Comparison of ENCODE assay signal across 1 cellular context in the genomic region with DNA sequence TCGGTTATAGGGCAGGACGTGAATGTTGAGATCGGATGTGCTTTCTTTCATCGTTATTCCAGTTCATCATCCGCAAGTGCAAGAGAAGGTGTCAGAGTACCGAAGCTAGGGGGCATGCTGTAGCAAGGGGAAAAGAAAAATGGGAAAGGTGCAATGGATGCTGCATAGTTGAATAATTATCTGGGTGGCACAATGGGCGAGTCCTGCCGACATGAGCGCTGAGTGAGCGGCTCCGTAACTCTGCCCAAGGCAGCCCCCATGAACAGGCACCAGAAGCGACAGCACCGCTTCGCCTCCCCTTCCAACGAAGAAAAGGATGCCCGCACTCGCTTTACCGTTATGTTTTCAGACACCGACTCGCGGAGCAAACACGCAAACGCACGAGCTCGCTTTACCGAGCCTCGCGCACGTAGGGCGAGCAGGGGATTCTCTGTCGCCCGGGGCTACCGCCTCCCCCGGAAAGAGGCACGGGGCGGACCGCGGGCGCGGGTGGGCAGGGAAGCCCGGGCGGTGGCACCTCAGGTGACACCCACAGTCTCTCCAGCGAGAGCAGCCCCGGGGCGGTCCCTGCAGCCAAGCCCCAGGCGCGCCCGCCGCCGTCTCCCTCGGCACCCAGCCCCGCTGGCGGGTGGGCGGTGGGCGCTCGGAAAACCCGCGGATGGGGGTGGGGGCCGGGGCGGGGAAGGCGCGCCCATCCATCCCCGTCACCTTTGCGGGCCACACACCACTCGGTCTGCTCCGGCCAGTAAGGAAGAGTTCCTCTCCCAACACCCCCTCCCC.
TF ChIP-seq lines count a peak whose summit lies in the region.

No MANE protein-coding gene starts in this region.

TF ChIP-seq in HepG2, 621 proteins besides CTCF, POLR2A, EP300 and RAD21 (continued from another document and continues in another):
- TF ChIP-seq, protein P1, sequence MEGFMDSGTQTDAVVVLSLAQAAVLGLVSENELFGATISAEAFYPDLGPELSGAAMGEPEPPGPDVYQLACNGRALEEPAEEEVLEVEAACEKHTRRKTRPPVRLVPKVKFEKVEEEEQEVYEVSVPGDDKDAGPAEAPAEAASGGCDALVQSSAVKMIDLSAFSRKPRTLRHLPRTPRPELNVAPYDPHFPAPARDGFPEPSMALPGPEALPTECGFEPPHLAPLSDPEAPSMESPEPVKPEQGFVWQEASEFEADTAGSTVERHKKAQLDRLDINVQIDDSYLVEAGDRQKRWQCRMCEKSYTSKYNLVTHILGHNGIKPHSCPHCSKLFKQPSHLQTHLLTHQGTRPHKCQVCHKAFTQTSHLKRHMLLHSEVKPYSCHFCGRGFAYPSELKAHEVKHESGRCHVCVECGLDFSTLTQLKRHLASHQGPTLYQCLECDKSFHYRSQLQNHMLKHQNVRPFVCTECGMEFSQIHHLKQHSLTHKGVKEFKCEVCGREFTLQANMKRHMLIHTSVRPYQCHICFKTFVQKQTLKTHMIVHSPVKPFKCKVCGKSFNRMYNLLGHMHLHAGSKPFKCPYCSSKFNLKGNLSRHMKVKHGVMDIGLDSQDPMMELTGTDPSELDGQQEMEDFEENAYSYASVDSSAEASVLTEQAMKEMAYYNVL (CRISPR knock-in tag; IDR thresholded peaks at IDR 0.05; ENCODE audit: borderline replicate concordance): no peak
- no peak for TF ChIP-seq YEATS2 (CRISPR knock-in tag; IDR thresholded peaks at IDR 0.05; ENCODE audit: borderline replicate concordance)
- TF ChIP-seq, protein P2, sequence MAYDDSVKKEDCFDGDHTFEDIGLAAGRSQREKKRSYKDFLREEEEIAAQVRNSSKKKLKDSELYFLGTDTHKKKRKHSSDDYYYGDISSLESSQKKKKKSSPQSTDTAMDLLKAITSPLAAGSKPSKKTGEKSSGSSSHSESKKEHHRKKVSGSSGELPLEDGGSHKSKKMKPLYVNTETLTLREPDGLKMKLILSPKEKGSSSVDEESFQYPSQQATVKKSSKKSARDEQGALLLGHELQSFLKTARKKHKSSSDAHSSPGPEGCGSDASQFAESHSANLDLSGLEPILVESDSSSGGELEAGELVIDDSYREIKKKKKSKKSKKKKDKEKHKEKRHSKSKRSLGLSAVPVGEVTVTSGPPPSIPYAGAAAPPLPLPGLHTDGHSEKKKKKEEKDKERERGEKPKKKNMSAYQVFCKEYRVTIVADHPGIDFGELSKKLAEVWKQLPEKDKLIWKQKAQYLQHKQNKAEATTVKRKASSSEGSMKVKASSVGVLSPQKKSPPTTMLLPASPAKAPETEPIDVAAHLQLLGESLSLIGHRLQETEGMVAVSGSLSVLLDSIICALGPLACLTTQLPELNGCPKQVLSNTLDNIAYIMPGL (CRISPR knock-in tag; IDR thresholded peaks at IDR 0.05; ENCODE audit: borderline replicate concordance in 1 of 2, low read depth in 1 of 2): peak; percentile 62 to 83
- TF ChIP-seq TEAD3 (CRISPR knock-in tag; optimal IDR thresholded peaks at IDR 0.05; ENCODE audit: borderline replicate concordance): peak; percentile 66
- no peak for TF ChIP-seq ZNF883 (CRISPR knock-in tag; IDR thresholded peaks at IDR 0.05; ENCODE audit: not compliant biosample characterization)
- TF ChIP-seq, protein P3, sequence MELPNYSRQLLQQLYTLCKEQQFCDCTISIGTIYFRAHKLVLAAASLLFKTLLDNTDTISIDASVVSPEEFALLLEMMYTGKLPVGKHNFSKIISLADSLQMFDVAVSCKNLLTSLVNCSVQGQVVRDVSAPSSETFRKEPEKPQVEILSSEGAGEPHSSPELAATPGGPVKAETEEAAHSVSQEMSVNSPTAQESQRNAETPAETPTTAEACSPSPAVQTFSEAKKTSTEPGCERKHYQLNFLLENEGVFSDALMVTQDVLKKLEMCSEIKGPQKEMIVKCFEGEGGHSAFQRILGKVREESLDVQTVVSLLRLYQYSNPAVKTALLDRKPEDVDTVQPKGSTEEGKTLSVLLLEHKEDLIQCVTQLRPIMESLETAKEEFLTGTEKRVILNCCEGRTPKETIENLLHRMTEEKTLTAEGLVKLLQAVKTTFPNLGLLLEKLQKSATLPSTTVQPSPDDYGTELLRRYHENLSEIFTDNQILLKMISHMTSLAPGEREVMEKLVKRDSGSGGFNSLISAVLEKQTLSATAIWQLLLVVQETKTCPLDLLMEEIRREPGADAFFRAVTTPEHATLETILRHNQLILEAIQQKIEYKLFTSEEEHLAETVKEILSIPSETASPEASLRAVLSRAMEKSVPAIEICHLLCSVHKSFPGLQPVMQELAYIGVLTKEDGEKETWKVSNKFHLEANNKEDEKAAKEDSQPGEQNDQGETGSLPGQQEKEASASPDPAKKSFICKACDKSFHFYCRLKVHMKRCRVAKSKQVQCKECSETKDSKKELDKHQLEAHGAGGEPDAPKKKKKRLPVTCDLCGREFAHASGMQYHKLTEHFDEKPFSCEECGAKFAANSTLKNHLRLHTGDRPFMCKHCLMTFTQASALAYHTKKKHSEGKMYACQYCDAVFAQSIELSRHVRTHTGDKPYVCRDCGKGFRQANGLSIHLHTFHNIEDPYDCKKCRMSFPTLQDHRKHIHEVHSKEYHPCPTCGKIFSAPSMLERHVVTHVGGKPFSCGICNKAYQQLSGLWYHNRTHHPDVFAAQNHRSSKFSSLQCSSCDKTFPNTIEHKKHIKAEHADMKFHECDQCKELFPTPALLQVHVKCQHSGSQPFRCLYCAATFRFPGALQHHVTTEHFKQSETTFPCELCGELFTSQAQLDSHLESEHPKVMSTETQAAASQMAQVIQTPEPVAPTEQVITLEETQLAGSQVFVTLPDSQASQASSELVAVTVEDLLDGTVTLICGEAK (IDR thresholded peaks at IDR 0.05): no peak
- TF ChIP-seq, protein P3 (CRISPR knock-in tag; IDR thresholded peaks at IDR 0.05): peak; percentile 46; the same call in 1 of the 2 replicates
- TF ChIP-seq ZNF34 (CRISPR knock-in tag; IDR thresholded peaks at IDR 0.05; ENCODE audit: borderline replicate concordance): 0 out of 2 replicates have a peak, but pooled peaks have one; percentile 52
- TF ChIP-seq RBAK (CRISPR knock-in tag; IDR thresholded peaks at IDR 0.05): no peak
- no peak for TF ChIP-seq ZNF761 (CRISPR knock-in tag; conservative IDR thresholded peaks at IDR 0.05)
- peak; percentile 37 for TF ChIP-seq AGO2 (optimal IDR thresholded peaks at IDR 0.05; ENCODE audit: low read depth, low read length)
- TF ChIP-seq MIER2 (CRISPR knock-in tag; IDR thresholded peaks at IDR 0.05): peak; percentile 29; the same call in 1 of the 2 replicates
- TF ChIP-seq RBM39 (IDR thresholded peaks at IDR 0.05; ENCODE audit: low read depth, low read length, poor library complexity, severe bottlenecking): no peak
- no peak for TF ChIP-seq TCF7L2 (IDR thresholded peaks at IDR 0.05; ENCODE audit: low read depth, low read length)
- peak; percentile 69; the same call in 1 of the 2 replicates for TF ChIP-seq KMT2B (CRISPR knock-in tag; IDR thresholded peaks at IDR 0.05)
- TF ChIP-seq TBX2 (CRISPR knock-in tag; IDR thresholded peaks at IDR 0.05; ENCODE audit: borderline replicate concordance): peak; percentile 70; the same call in 1 of the 2 replicates
- TF ChIP-seq LCORL (IDR thresholded peaks at IDR 0.05): no peak; the same call in 1 of the 2 replicates
- TF ChIP-seq LCORL (CRISPR knock-in tag; IDR thresholded peaks at IDR 0.05): peak; percentile 58; the same call in 1 of the 2 replicates
- TF ChIP-seq ZNF441 (CRISPR knock-in tag; IDR thresholded peaks at IDR 0.05; ENCODE audit: borderline replicate concordance): 0 out of 2 replicates have a peak, but pooled peaks have one; percentile 28
- peak; percentile 31; the same call in 1 of the 2 replicates for TF ChIP-seq KDM2A (CRISPR knock-in tag; IDR thresholded peaks at IDR 0.05; ENCODE audit: borderline replicate concordance, low read depth)
- no peak for TF ChIP-seq HCFC1 (IDR thresholded peaks at IDR 0.05; ENCODE audit: low read depth, low read length)
- TF ChIP-seq TAF15 (IDR thresholded peaks at IDR 0.05; ENCODE audit: low read depth, low read length, poor library complexity, severe bottlenecking): no peak
- peak; percentile 60; the same call in 1 of the 2 replicates for TF ChIP-seq HDAC2 (CRISPR knock-in tag; IDR thresholded peaks at IDR 0.05)
- no peak for TF ChIP-seq ZNF333 (CRISPR knock-in tag; IDR thresholded peaks at IDR 0.05; ENCODE audit: borderline replicate concordance)
- TF ChIP-seq KDM5A (IDR thresholded peaks at IDR 0.05; ENCODE audit: borderline replicate concordance, low read length): no peak; the same call in 1 of the 2 replicates
- TF ChIP-seq SMC3 (IDR thresholded peaks at IDR 0.05; ENCODE audit: low read length): peak; percentile 68
- no peak for TF ChIP-seq ZNF17 (CRISPR knock-in tag; IDR thresholded peaks at IDR 0.05)
- TF ChIP-seq, protein P4, sequence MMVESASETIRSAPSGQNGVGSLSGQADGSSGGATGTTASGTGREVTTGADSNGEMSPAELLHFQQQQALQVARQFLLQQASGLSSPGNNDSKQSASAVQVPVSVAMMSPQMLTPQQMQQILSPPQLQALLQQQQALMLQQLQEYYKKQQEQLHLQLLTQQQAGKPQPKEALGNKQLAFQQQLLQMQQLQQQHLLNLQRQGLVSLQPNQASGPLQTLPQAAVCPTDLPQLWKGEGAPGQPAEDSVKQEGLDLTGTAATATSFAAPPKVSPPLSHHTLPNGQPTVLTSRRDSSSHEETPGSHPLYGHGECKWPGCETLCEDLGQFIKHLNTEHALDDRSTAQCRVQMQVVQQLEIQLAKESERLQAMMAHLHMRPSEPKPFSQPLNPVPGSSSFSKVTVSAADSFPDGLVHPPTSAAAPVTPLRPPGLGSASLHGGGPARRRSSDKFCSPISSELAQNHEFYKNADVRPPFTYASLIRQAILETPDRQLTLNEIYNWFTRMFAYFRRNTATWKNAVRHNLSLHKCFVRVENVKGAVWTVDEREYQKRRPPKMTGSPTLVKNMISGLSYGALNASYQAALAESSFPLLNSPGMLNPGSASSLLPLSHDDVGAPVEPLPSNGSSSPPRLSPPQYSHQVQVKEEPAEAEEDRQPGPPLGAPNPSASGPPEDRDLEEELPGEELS (CRISPR knock-in tag; IDR thresholded peaks at IDR 0.05): 0 out of 2 replicates have a peak, but pooled peaks have one; percentile 28
- TF ChIP-seq EED (CRISPR knock-in tag; IDR thresholded peaks at IDR 0.05): no peak
- TF ChIP-seq, protein P5, sequence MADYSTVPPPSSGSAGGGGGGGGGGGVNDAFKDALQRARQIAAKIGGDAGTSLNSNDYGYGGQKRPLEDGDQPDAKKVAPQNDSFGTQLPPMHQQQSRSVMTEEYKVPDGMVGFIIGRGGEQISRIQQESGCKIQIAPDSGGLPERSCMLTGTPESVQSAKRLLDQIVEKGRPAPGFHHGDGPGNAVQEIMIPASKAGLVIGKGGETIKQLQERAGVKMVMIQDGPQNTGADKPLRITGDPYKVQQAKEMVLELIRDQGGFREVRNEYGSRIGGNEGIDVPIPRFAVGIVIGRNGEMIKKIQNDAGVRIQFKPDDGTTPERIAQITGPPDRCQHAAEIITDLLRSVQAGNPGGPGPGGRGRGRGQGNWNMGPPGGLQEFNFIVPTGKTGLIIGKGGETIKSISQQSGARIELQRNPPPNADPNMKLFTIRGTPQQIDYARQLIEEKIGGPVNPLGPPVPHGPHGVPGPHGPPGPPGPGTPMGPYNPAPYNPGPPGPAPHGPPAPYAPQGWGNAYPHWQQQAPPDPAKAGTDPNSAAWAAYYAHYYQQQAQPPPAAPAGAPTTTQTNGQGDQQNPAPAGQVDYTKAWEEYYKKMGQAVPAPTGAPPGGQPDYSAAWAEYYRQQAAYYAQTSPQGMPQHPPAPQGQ (CRISPR knock-in tag; IDR thresholded peaks at IDR 0.05; ENCODE audit: borderline replicate concordance): no peak
- no peak for TF ChIP-seq ZNF619 (CRISPR knock-in tag; IDR thresholded peaks at IDR 0.05)
- peak; percentile 40 for TF ChIP-seq ZMAT3 (CRISPR knock-in tag; conservative IDR thresholded peaks at IDR 0.05)
- 0 out of 2 replicates have a peak, but pooled peaks have one; percentile 28 for TF ChIP-seq ZSCAN21 (CRISPR knock-in tag; IDR thresholded peaks at IDR 0.05; ENCODE audit: borderline replicate concordance)
- TF ChIP-seq RFX5 (IDR thresholded peaks at IDR 0.05; ENCODE audit: low read depth, low read length): no peak
- 0 out of 2 replicates have a peak, but pooled peaks have one; percentile 45 for TF ChIP-seq CEBPG (CRISPR knock-in tag; IDR thresholded peaks at IDR 0.05)
- no peak for TF ChIP-seq IRX3 (CRISPR knock-in tag; IDR thresholded peaks at IDR 0.05; ENCODE audit: borderline replicate concordance, low read depth)
- 0 out of 2 replicates have a peak, but pooled peaks have one; percentile 13 for TF ChIP-seq FOXK1 (CRISPR knock-in tag; IDR thresholded peaks at IDR 0.05; ENCODE audit: borderline replicate concordance, low read depth)
- TF ChIP-seq NCOA1 (CRISPR knock-in tag; IDR thresholded peaks at IDR 0.05): 0 out of 2 replicates have a peak, but pooled peaks have one; percentile 1
- peak; percentile 64; the same call in 1 of the 2 replicates for TF ChIP-seq ZNF224 (CRISPR knock-in tag; IDR thresholded peaks at IDR 0.05)
- TF ChIP-seq PCBP2 (optimal IDR thresholded peaks at IDR 0.05; ENCODE audit: low read depth, low read length, poor library complexity, severe bottlenecking): no peak
- TF ChIP-seq FOSL1 (CRISPR knock-in tag; IDR thresholded peaks at IDR 0.05; ENCODE audit: borderline replicate concordance): no peak
- TF ChIP-seq BRD4 (CRISPR knock-in tag; IDR thresholded peaks at IDR 0.05): no peak
- TF ChIP-seq ZNF572 (CRISPR knock-in tag; IDR thresholded peaks at IDR 0.05): no peak
- 0 out of 2 replicates have a peak, but pooled peaks have one; percentile 42 for TF ChIP-seq ERF (CRISPR knock-in tag; IDR thresholded peaks at IDR 0.05)
